8 cellular contexts compared by ENCODE assay signal in genomic region chr7:92447239-92448184, GRCh38. TPM values are rescaled to one million over a fixed set of nuclear protein-coding genes. Genes with fewer than 3 reads are reported as not detected.
DNase-seq lines count a peak whose midpoint lies in the region; ATAC-seq and TF ChIP-seq lines count a peak whose summit lies in the region.

A gene with protein sequence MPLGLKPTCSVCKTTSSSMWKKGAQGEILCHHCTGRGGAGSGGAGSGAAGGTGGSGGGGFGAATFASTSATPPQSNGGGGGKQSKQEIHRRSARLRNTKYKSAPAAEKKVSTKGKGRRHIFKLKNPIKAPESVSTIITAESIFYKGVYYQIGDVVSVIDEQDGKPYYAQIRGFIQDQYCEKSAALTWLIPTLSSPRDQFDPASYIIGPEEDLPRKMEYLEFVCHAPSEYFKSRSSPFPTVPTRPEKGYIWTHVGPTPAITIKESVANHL (plus strand): TSS chr7:92447482. CDS start chr7:92447730, 248 bp downstream.

- H3K4me1 Mint-ChIP-seq in effector memory CD8-positive, alpha-beta T cell (ENCODE audit: low read depth in 2 of 2) = peaks cover 4 to 11% of the 10 kb centered on the region in 2 donors
- H3K4me1 Mint-ChIP-seq in memory B cell = peaks cover 3% of the 10 kb centered on the region

- TF ChIP-seq CTCF in GM20000 (IDR thresholded peaks at IDR 0.05; ENCODE audit: extremely low read depth, missing control alignments) = peak; percentile 77

- peak within 1 kb of the TSS; percentile 85 to 91 for H3K4me3 Mint-ChIP-seq in effector memory CD8-positive, alpha-beta T cell
- peak within 1 kb of the TSS; percentile 94 for H3K4me3 Mint-ChIP-seq in memory B cell

- peak within 1 kb of the TSS; percentile 97 for H3K27ac Mint-ChIP-seq in effector memory CD8-positive, alpha-beta T cell
- H3K27ac Mint-ChIP-seq in memory B cell = peak within 1 kb of the TSS; percentile 97

- DNase-seq in Caki2 (ENCODE audit: low read depth) = peak; percentile 87
- peak; percentile 92 for DNase-seq in GM20000 (ENCODE audit: low spot score)
- peak; percentile 93 for DNase-seq in HT-29 (ENCODE audit: low spot score)
- DNase-seq in NOMO-1 treated with DMSO at 0.1 percent for 48 hours (lab: John Stamatoyannopoulos, UW; ENCODE audit: unreplicated experiment) = peak; percentile 99
- DNase-seq in activated CD8-positive, alpha-beta memory T cell treated with anti-CD3 and anti-CD28 coated beads for 4 hours (ENCODE audit: low read depth in 2 of 2) = peak; percentile 50 to 65
- DNase-seq in effector memory CD8-positive, alpha-beta T cell = peak; percentile 75 to 82 (median 75)
- DNase-seq in memory B cell (ENCODE audit: low spot score in 2 of 2) = peak; percentile 78 to 81
- DNase-seq in stimulated activated CD8-positive, alpha-beta memory T cell treated with anti-CD3 and anti-CD28 coated beads, Interleukin-12 subunit alpha, Interleukin-12 subunit beta, amount 100 ng/mL, for 24 hours (ENCODE audit: extremely low read depth) = peak; percentile 61

- in situ Hi-C loops in Caki2 (cut with HindIII; ENCODE audit: low pct_unique_long_range_greater_than_20kb, low sequenced_read_pairs) = no loop called here

- H3K27me3 Mint-ChIP-seq in effector memory CD8-positive, alpha-beta T cell = no peaks in the 10 kb centered on the region
- H3K27me3 Mint-ChIP-seq in memory B cell = no peaks in the 10 kb centered on the region

- ATAC-seq in effector memory CD8-positive, alpha-beta T cell (replicated peaks) = peak; percentile 78
- ATAC-seq in memory B cell (ENCODE audit: low read depth) = peak; percentile 74

- H3K36me3 Mint-ChIP-seq in effector memory CD8-positive, alpha-beta T cell (ENCODE audit: insufficient read depth) = peaks cover 7% of the 10 kb centered on the region
- peaks cover 6% of the 10 kb centered on the region for H3K36me3 Mint-ChIP-seq in memory B cell

- no peaks in the 10 kb centered on the region for H3K9me3 Mint-ChIP-seq in effector memory CD8-positive, alpha-beta T cell
- H3K9me3 Mint-ChIP-seq in memory B cell = no peaks in the 10 kb centered on the region

RNA-seq across cellular contexts. Expression of the gene that starts here (rescaled TPM):
- 10.2 and 13.5 TPM in 2 replicates for total RNA-seq in Caki2 (2014; rRNA removed; shearing (Covaris generic); ENCODE audit: low replicate concordance)
- 24.8 and 29.9 TPM in 2 replicates for total RNA-seq in HT-29 (2014; rRNA removed; shearing (Covaris generic))

Comparison
In these comparisons a context has a peak if more than half of its experiments do, and no peak if none do; other contexts are left out.
1. Peak in every context shown above with its lines: DNase-seq and ATAC-seq.